In the genomic region with DNA sequence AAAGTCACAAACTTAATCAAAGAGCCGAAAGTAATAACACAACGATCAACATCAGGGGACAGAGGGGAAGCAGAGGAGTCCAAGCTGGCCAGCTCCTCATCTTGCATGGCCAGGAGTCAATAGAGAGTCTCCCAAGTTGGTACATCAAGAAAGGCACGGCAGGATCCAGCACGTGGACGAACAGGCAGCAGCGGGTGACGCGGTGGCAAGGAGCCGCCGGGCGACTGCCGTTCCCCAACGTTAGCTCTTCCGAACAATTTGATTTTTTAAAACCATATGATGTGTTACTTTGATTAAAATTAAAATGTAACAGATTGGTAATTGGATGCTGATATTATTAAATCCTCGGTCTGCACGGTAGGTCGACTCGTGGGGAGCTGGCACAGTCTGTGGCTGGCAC, we compare ENCODE assay signal across 15 cellular contexts.
DNase-seq lines count a peak whose midpoint lies in the region; ATAC-seq, FAIRE-seq and TF ChIP-seq lines count a peak whose summit lies in the region.
"Had no signal": no experiment of that assay in that cellular context is flagged by ENCODE, and none has a peak within 500 bp of the region (broad histone marks: within the 10 kb centered on the region; RNA-seq: fewer than 3 reads in every experiment).

No MANE protein-coding gene starts in this region.

- H3K9ac ChIP-seq in kidney (ENCODE audit: low read length in 2 of 2) = no peak overlapping the region

- intact Hi-C loops in left cardiac atrium (cut with DNase I) = loop anchor here in 1 of 2 donors (10.0 kb wide), 1 partner anchor 122 kb away; no protein-coding TSS in a partner anchor
- intact Hi-C loops in heart right ventricle (cut with DNase I) = no loop called here
- intact Hi-C loops in kidney (cut with DNase I) = no loop called here
- intact Hi-C loops in sciatic nerve (cut with DNase I) = no loop called here
- intact Hi-C loops in gastrocnemius medialis (cut with DNase I; ENCODE audit: low total_unique reads) = no loop called here

- in situ Hi-C loops in gastrocnemius medialis (cut with MboI; ENCODE audit: low sequenced_read_pairs in 4 of 4) = loop anchor here in 1 of 4 donors (10.0 kb wide), 1 partner anchor 132 kb away; no protein-coding TSS in a partner anchor

- no peak overlapping the region for H3K4me3 ChIP-seq in heart right ventricle
- H3K4me3 ChIP-seq in kidney (ENCODE audit: low read length in 2 of 2) = no peak overlapping the region
- H3K4me3 ChIP-seq in gastrocnemius medialis = no peak overlapping the region
- H3K4me3 ChIP-seq: K562 had no signal

- ATAC-seq in left cardiac atrium (no peak), heart right ventricle (no peak), sciatic nerve (no peak), gastrocnemius medialis (no peak), SK-N-SH treated with all-trans-retinoic acid at 6 μM for 48 hours (no peak), GM21529 (IDR thresholded peaks at IDR 0.05; ENCODE audit: unreplicated experiment) (no peak)
- ATAC-seq: K562, PC-3 had no signal

- DNase-seq in left cardiac atrium (peak; percentile 10), heart right ventricle (no peak), kidney (peak; percentile 31), sciatic nerve (ENCODE audit: low spot score) (peak; percentile 25), gastrocnemius medialis (no peak)
- DNase-seq: COR-L47, MV-4-11, NCI-H1417 treated with DMSO at 0.1 percent for 48 hours, NCI-H1930, NCI-H82, PC-3 had no signal

- TF ChIP-seq CTCF in heart right ventricle (IDR thresholded peaks at IDR 0.05) (no peak), kidney (IDR thresholded peaks at IDR 0.05; ENCODE audit: borderline replicate concordance, extremely low read depth, insufficient read depth) (no peak), gastrocnemius medialis (IDR thresholded peaks at IDR 0.05 in 4 of 5, conservative IDR thresholded peaks at IDR 0.05 in 1 of 5) (no peak)

- H3K36me3 ChIP-seq in heart right ventricle = peaks cover 0 to 9% (median 0%) of the 10 kb centered on the region in 9 donors
- peaks cover 0 to 2% of the 10 kb centered on the region in 2 donors for H3K36me3 ChIP-seq in kidney (ENCODE audit: control insufficient read depth in 1 of 2, insufficient read depth in 2 of 2, low read length in 2 of 2)
- H3K36me3 ChIP-seq in gastrocnemius medialis = no peaks in the 10 kb centered on the region

- FAIRE-seq in kidney (lab: Jason Lieb, UNC) = no peak
- FAIRE-seq: H1, K562 had no signal

- no peak for TF ChIP-seq POLR2A in gastrocnemius medialis (IDR thresholded peaks at IDR 0.05)

- H3K9me3 ChIP-seq in heart right ventricle (no peaks in the 10 kb centered on the region), kidney (ENCODE audit: control insufficient read depth in 1 of 2, low read length in 2 of 2) (no peaks in the 10 kb centered on the region), gastrocnemius medialis (no peaks in the 10 kb centered on the region)

- H3K27ac ChIP-seq in heart right ventricle = no peak overlapping the region
- no peak overlapping the region for H3K27ac ChIP-seq in kidney (ENCODE audit: low read depth in 2 of 2, low read length in 2 of 2)
- peak overlapping the region in 2 of 4 donors; percentile 23 to 70 for H3K27ac ChIP-seq in gastrocnemius medialis

- 96 to 97% methylated on average over 18 of the region's 18 CpGs for WGBS in heart right ventricle, 2 donors

- H3K4me1 ChIP-seq in heart right ventricle (peaks cover 23 to 66% (median 33%) of the 10 kb centered on the region in 9 donors), kidney (ENCODE audit: control insufficient read depth in 1 of 2, insufficient read depth in 1 of 2, low read depth in 1 of 2, low read length in 2 of 2) (peaks cover 4 to 7% of the 10 kb centered on the region in 2 donors), gastrocnemius medialis (peaks cover 16 to 20% of the 10 kb centered on the region in 2 donors)

- H3K27me3 ChIP-seq in heart right ventricle = peaks cover 0 to 18% (median 0%) of the 10 kb centered on the region in 7 donors
- no peaks in the 10 kb centered on the region for H3K27me3 ChIP-seq in gastrocnemius medialis

TF ChIP-seq in SK-N-SH treated with all-trans-retinoic acid at 6 μM for 48 hours, 23 proteins besides CTCF, POLR2A, EP300 and RAD21 (continues in another document):
- TF ChIP-seq, protein P1, sequence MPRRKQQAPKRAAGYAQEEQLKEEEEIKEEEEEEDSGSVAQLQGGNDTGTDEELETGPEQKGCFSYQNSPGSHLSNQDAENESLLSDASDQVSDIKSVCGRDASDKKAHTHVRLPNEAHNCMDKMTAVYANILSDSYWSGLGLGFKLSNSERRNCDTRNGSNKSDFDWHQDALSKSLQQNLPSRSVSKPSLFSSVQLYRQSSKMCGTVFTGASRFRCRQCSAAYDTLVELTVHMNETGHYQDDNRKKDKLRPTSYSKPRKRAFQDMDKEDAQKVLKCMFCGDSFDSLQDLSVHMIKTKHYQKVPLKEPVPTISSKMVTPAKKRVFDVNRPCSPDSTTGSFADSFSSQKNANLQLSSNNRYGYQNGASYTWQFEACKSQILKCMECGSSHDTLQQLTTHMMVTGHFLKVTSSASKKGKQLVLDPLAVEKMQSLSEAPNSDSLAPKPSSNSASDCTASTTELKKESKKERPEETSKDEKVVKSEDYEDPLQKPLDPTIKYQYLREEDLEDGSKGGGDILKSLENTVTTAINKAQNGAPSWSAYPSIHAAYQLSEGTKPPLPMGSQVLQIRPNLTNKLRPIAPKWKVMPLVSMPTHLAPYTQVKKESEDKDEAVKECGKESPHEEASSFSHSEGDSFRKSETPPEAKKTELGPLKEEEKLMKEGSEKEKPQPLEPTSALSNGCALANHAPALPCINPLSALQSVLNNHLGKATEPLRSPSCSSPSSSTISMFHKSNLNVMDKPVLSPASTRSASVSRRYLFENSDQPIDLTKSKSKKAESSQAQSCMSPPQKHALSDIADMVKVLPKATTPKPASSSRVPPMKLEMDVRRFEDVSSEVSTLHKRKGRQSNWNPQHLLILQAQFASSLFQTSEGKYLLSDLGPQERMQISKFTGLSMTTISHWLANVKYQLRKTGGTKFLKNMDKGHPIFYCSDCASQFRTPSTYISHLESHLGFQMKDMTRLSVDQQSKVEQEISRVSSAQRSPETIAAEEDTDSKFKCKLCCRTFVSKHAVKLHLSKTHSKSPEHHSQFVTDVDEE (CRISPR knock-in tag; IDR thresholded peaks at IDR 0.05) = no peak
- TF ChIP-seq ESRRG (CRISPR knock-in tag; IDR thresholded peaks at IDR 0.05) (no peak), ZC3H10 (CRISPR knock-in tag; IDR thresholded peaks at IDR 0.05) (no peak), BACH2 (CRISPR knock-in tag; IDR thresholded peaks at IDR 0.05; ENCODE audit: borderline replicate concordance) (no peak), TOX (CRISPR knock-in tag; IDR thresholded peaks at IDR 0.05; ENCODE audit: borderline replicate concordance) (no peak), PATZ1 (CRISPR knock-in tag; IDR thresholded peaks at IDR 0.05; ENCODE audit: borderline replicate concordance) (no peak), ZNF8 (CRISPR knock-in tag; IDR thresholded peaks at IDR 0.05) (no peak), CSDC2 (CRISPR knock-in tag; IDR thresholded peaks at IDR 0.05) (no peak), OSR1 (CRISPR knock-in tag; IDR thresholded peaks at IDR 0.05) (no peak), ISL1 (CRISPR knock-in tag; IDR thresholded peaks at IDR 0.05) (no peak), GLIS3 (CRISPR knock-in tag; IDR thresholded peaks at IDR 0.05) (no peak), ARNTL (CRISPR knock-in tag; IDR thresholded peaks at IDR 0.05; ENCODE audit: borderline replicate concordance, low read depth) (no peak), CSRNP3 (CRISPR knock-in tag; IDR thresholded peaks at IDR 0.05) (no peak), ZNF70 (CRISPR knock-in tag; IDR thresholded peaks at IDR 0.05) (no peak), RARB (CRISPR knock-in tag; IDR thresholded peaks at IDR 0.05) (no peak)
- TF ChIP-seq, protein P2, sequence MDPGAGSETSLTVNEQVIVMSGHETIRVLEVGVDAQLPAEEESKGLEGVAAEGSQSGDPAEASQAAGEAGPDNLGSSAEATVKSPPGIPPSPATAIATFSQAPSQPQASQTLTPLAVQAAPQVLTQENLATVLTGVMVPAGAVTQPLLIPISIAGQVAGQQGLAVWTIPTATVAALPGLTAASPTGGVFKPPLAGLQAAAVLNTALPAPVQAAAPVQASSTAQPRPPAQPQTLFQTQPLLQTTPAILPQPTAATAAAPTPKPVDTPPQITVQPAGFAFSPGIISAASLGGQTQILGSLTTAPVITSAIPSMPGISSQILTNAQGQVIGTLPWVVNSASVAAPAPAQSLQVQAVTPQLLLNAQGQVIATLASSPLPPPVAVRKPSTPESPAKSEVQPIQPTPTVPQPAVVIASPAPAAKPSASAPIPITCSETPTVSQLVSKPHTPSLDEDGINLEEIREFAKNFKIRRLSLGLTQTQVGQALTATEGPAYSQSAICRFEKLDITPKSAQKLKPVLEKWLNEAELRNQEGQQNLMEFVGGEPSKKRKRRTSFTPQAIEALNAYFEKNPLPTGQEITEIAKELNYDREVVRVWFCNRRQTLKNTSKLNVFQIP (CRISPR knock-in tag; IDR thresholded peaks at IDR 0.05; ENCODE audit: borderline replicate concordance, low read depth) = no peak

Comparison
In these comparisons a context has a peak if more than half of its experiments do, and no peak if none do; other contexts are left out.
1. DNase-seq: peak in left cardiac atrium (single experiment), kidney (single experiment) and sciatic nerve (single experiment); none in heart right ventricle (0 of 2) and gastrocnemius medialis (0 of 2).